8 cellular contexts compared by ENCODE assay signal in genomic region chr1:151540982-151541377, GRCh38. TPM values are rescaled to one million over a fixed set of nuclear protein-coding genes. Genes with fewer than 3 reads are reported as not detected.
DNase-seq lines count a peak whose midpoint lies in the region; ATAC-seq, FAIRE-seq and TF ChIP-seq lines count a peak whose summit lies in the region.

No MANE protein-coding gene starts in this region.

- TF ChIP-seq RAD21 in K562 (CRISPR knock-in tag; conservative IDR thresholded peaks at IDR 0.05 in 1 of 2, IDR thresholded peaks at IDR 0.05 in 1 of 2): no peak

- no TSS peak for BruUV-seq in K562 (replicated peaks; lab: Mats Ljungman, UMichigan)

- TF ChIP-seq POLR2A in K562 (conservative IDR thresholded peaks at IDR 0.05) (no peak), testis (IDR thresholded peaks at IDR 0.05) (no peak)

- H3K4me1 ChIP-seq in CD8-positive, alpha-beta T cell (ENCODE audit: insufficient read depth, low read length): peaks cover 14% of the 10 kb centered on the region
- H3K4me1 ChIP-seq in K562 (replicated peaks in 1 of 2; ENCODE audit: control insufficient read depth in 2 of 2, insufficient read depth in 2 of 2, low read length in 2 of 2): peaks cover 5 to 14% of the 10 kb centered on the region in 2 experiments; a peak in 4 of 5 replicates
- H3K4me1 ChIP-seq in testis: peaks cover 13% of the 10 kb centered on the region

- no peak for DNase-seq in CD8-positive, alpha-beta T cell
- peak; percentile 42 for DNase-seq in HuH-7 (ENCODE audit: low spot score)
- DNase-seq in K562 (ENCODE audit: extremely low read depth in 1 of 4, low spot score in 3 of 4): no peak
- DNase-seq in kidney tubule cell (ENCODE audit: low spot score): peak; percentile 48
- peak; percentile 28 for DNase-seq in testis
- DNase-seq in GM19240 (ENCODE audit: insufficient read length, low spot score): no peak

- in situ Hi-C loops in K562 (cut with MboI): no loop called here

- H3K9me1 ChIP-seq in K562 (ENCODE audit: control insufficient read depth, insufficient read depth, low read length): no peaks in the 10 kb centered on the region

- no peaks in the 10 kb centered on the region for H3K9me3 ChIP-seq in CD8-positive, alpha-beta T cell (ENCODE audit: low read length)
- H3K9me3 ChIP-seq in K562 (replicated peaks; ENCODE audit: control insufficient read depth, insufficient read depth, low read depth, low read length): no peaks in the 10 kb centered on the region
- H3K9me3 ChIP-seq in testis: no peaks in the 10 kb centered on the region

- H3K4me2 ChIP-seq in K562 (ENCODE audit: insufficient read depth, low read length): peak overlapping the region; percentile 89

- H3K9me3 Mint-ChIP-seq in CD8-positive, alpha-beta T cell: no peaks in the 10 kb centered on the region

- H3K27me3 Mint-ChIP-seq in CD8-positive, alpha-beta T cell (ENCODE audit: low read depth): no peaks in the 10 kb centered on the region

- H3K4me1 Mint-ChIP-seq in CD8-positive, alpha-beta T cell (ENCODE audit: low read depth): peaks cover 21% of the 10 kb centered on the region

- H3K36me3 Mint-ChIP-seq in CD8-positive, alpha-beta T cell: peaks cover 6% of the 10 kb centered on the region

- 26% methylated on average over 9 of the region's 13 CpGs for WGBS in K562 (ENCODE audit: insufficient coverage, low coverage, missing lambda C conversion rate)
- 3 to 13% methylated on average over 12 to 13 of the region's 13 CpGs for WGBS in testis, 2 donors

- no peaks in the 10 kb centered on the region for H3K79me2 ChIP-seq in K562 (ENCODE audit: control insufficient read depth, insufficient read depth, low read length)

- peak overlapping the region; percentile 89 for H2AFZ ChIP-seq in K562 (ENCODE audit: low read depth, low read length)

- POLR2A ChIA-PET in CD8-positive, alpha-beta T cell (lab: Charles Lee): interaction anchor here (2.7 kb wide), 1 partner anchor 30 kb away, joined by 12 read pairs; the partner anchor contains the start of gene CGN
- POLR2A ChIA-PET in K562 (lab: Yijun Ruan, JAX): interaction anchor here (0.7 to 3.4 kb wide), 13 partner anchors 9 to 234 kb away, joined by 3 to 39 read pairs (median 4); partner anchors contain the start of gene CGN

- H3K27ac ChIP-seq in CD8-positive, alpha-beta T cell (ENCODE audit: low read depth, low read length): no peak overlapping the region
- H3K27ac ChIP-seq in K562 (ENCODE audit: extremely low read depth, low read depth, low read length) (no peak overlapping the region), testis (peak overlapping the region in 1 of 2 donors; percentile 68)

- H3K4me3 Mint-ChIP-seq in CD8-positive, alpha-beta T cell: peak overlapping the region; percentile 95

- CTCF ChIA-PET in CD8-positive, alpha-beta T cell (lab: Charles Lee): no interaction called here
- CTCF ChIA-PET in K562 (lab: Yijun Ruan, JAX; ENCODE audit: low intra/inter-chr PET ratio): no interaction called here

- no peaks in the 10 kb centered on the region; the same call in 1 of the 2 replicates for H4K20me1 ChIP-seq in K562 (replicated peaks; ENCODE audit: control insufficient read depth, insufficient read depth, low read length)

- peak; percentile 23 for FAIRE-seq in K562 (lab: Jason Lieb, UNC)

- no peak overlapping the region for H3K27ac Mint-ChIP-seq in CD8-positive, alpha-beta T cell

- ATAC-seq in CD8-positive, alpha-beta T cell: no peak
- ATAC-seq in K562 (no peak), HG03432 (IDR thresholded peaks at IDR 0.05; ENCODE audit: unreplicated experiment) (no peak), GM21576 (IDR thresholded peaks at IDR 0.05; ENCODE audit: unreplicated experiment) (no peak)

- peaks cover 4% of the 10 kb centered on the region for H3K27me3 ChIP-seq in CD8-positive, alpha-beta T cell (ENCODE audit: insufficient read depth, low read length)
- peaks cover 2 to 5% of the 10 kb centered on the region in 2 experiments; a peak in 2 of 5 replicates for H3K27me3 ChIP-seq in K562 (ENCODE audit: control insufficient read depth in 2 of 2, insufficient read depth in 2 of 2, low read length in 2 of 2)
- H3K27me3 ChIP-seq in testis: no peaks in the 10 kb centered on the region

- intact Hi-C loops in CD8-positive, alpha-beta T cell (cut with DNase I, micrococcal nuclease): loop anchor here (1.0 to 5.0 kb wide), 8 partner anchors 30 to 296 kb away; partner anchors contain the start of genes CGN (in 2 of the 2), POGZ (in 2 of the 2), C2CD4D (in 1 of the 2) and SNX27 (in 1 of the 2)
- intact Hi-C loops in K562 (cut with micrococcal nuclease) (loop anchor here (5.0 kb wide), 1 partner anchor 36 kb away; no protein-coding TSS in a partner anchor), testis (cut with DNase I; ENCODE audit: low total_unique reads) (no loop called here)

- peak overlapping the region; percentile 52 to 86; a peak in 2 of 4 replicates for H3K9ac ChIP-seq in K562 (ENCODE audit: insufficient read depth in 1 of 2, low read depth in 2 of 2, low read length in 2 of 2)

- TF ChIP-seq CTCF in CD8-positive, alpha-beta T cell (IDR thresholded peaks at IDR 0.05): no peak
- TF ChIP-seq CTCF in K562 (IDR thresholded peaks at IDR 0.05 in 2 of 3, conservative IDR thresholded peaks at IDR 0.05 in 1 of 3; ENCODE audit: insufficient read depth in 2 of 3, low read depth in 1 of 3, low read length in 3 of 3) (no peak), testis (IDR thresholded peaks at IDR 0.05) (no peak)

- H3K36me3 ChIP-seq in CD8-positive, alpha-beta T cell (ENCODE audit: insufficient read depth, low read length): no peaks in the 10 kb centered on the region
- H3K36me3 ChIP-seq in K562 (ENCODE audit: control insufficient read depth, insufficient read depth, low read length): no peaks in the 10 kb centered on the region
- H3K36me3 ChIP-seq in testis (ENCODE audit: low read depth, missing control alignments): no peaks in the 10 kb centered on the region

- H3K4me3 ChIP-seq in CD8-positive, alpha-beta T cell (ENCODE audit: low read depth, low read length): peak overlapping the region; percentile 74
- peak overlapping the region; percentile 52 for H3K4me3 ChIP-seq in K562
- H3K4me3 ChIP-seq in testis: peak overlapping the region; percentile 73 to 85

- TF ChIP-seq EP300 in K562 (IDR thresholded peaks at IDR 0.05; ENCODE audit: low read length): no peak

TF ChIP-seq in K562, 482 proteins besides CTCF, POLR2A, EP300 and RAD21:
- 0 out of 2 replicates have a peak, but pooled peaks have one; percentile 32 for TF ChIP-seq ZC3H4 (CRISPR knock-in tag; IDR thresholded peaks at IDR 0.05; ENCODE audit: borderline replicate concordance)
- TF ChIP-seq ZNF316 (IDR thresholded peaks at IDR 0.05): no peak
- TF ChIP-seq CHD1 (IDR thresholded peaks at IDR 0.05; ENCODE audit: low read length): peak; percentile 7
- TF ChIP-seq TEAD1 (CRISPR knock-in tag; IDR thresholded peaks at IDR 0.05): no peak
- TF ChIP-seq RBM25 (IDR thresholded peaks at IDR 0.05; ENCODE audit: low read depth, low read length, severe bottlenecking): no peak

RNA-seq across cellular contexts. Expression of gene TUFT1, which starts 0.9 kb away (rescaled TPM):
- total RNA-seq in CD8-positive, alpha-beta T cell: 1 to 10 TPM; 8.5 TPM
- total RNA-seq in K562 (2011; cell fraction: chromatin; rRNA removed; ENCODE audit: low replicate concordance): 3.5 and 4.6 TPM in 2 replicates
- 1.7 and 2.0 TPM in 2 replicates for total RNA-seq in K562 (2011; cell fraction: nucleolus; rRNA removed)
- 3.4 and 5.6 TPM in 2 replicates for total RNA-seq in K562 (2011; cell fraction: nucleoplasm; rRNA removed)
- total RNA-seq in K562 (2014; rRNA removed): 1.4 and 1.6 TPM in 2 replicates
- 1.2 and 1.6 TPM in 2 replicates for total RNA-seq in K562 (2014; rRNA removed; fragmentation: Illumina TruSeq; extraction: Trizol)
- total RNA-seq in K562 (2015; rRNA removed; fragmentation: Illumina TruSeq; extraction: Trizol): 0.54 and 0.68 TPM in 2 replicates
- 1.4 and 2.0 TPM in 2 replicates for total RNA-seq in K562 (2021)
- 1.5 and 2.4 TPM in 2 replicates for polyA plus RNA-seq in K562 (2011; rRNA removed)
- 1.1 and 2.3 TPM in 2 replicates for polyA plus RNA-seq in K562 (2011; cell fraction: cytosol; rRNA removed)
- 1.2 and 1.7 TPM in 2 replicates for polyA plus RNA-seq in K562 (2011; cell fraction: nucleus; rRNA removed)
- polyA plus RNA-seq in K562 (2012): 1.4 and 2.7 TPM in 2 replicates
- 1.9 and 2.2 TPM in 2 replicates for polyA plus RNA-seq in K562 (2014; fragmentation: Illumina TruSeq; extraction: Trizol)
- polyA plus RNA-seq in K562 (2014; fragmentation: Nextera tagmentation; extraction: Ambion mirVana): 1 to 10 TPM; 1.7 to 2.0 TPM
- polyA plus RNA-seq in K562 (2014; rRNA removed): 1.7 TPM in 2 replicates
- polyA minus RNA-seq in K562 (2011; rRNA and poly(A)+ RNA removed): 2.3 and 2.7 TPM in 2 replicates
- polyA minus RNA-seq in K562 (2011; cell fraction: cytosol; rRNA and poly(A)+ RNA removed): 1.0 and 1.8 TPM in 2 replicates
- 0.40 and 1.1 TPM in 2 replicates for polyA minus RNA-seq in K562 (2011; cell fraction: nucleus; rRNA and poly(A)+ RNA removed)
- total RNA-seq in testis: 10 to 100 TPM; 16.5 to 19.3 TPM
- polyA plus RNA-seq in testis (ENCODE audit: insufficient read depth, low read depth, low replicate concordance): 9.7 TPM

RNA-seq across cellular contexts. Expression of gene CGN, which starts 29.8 kb away (rescaled TPM):
- total RNA-seq in CD8-positive, alpha-beta T cell: under 1 TPM; 0.28 to 0.49 TPM
- total RNA-seq in K562 (2011; cell fraction: chromatin; rRNA removed; ENCODE audit: low replicate concordance): 0.30 and 0.32 TPM in 2 replicates
- under 0.01 and 0.39 TPM in 2 replicates for total RNA-seq in K562 (2011; cell fraction: nucleolus; rRNA removed)
- 0.31 and 0.59 TPM in 2 replicates for total RNA-seq in K562 (2011; cell fraction: nucleoplasm; rRNA removed)
- total RNA-seq in K562 (2014; rRNA removed) (1.4 TPM in 1 of 2 replicates, not detected in the other), K562 (2014; rRNA removed; fragmentation: Illumina TruSeq; extraction: Trizol) (0.04 and 0.06 TPM in 2 replicates), K562 (2015; rRNA removed; fragmentation: Illumina TruSeq; extraction: Trizol) (0.07 TPM in 1 of 2 replicates, not detected in the other), K562 (2021) (0.27 and 0.34 TPM in 2 replicates), testis (10 to 100 TPM; 25.7 to 31.6 TPM)
- polyA plus RNA-seq in K562 (2011; rRNA removed) (0.14 and 0.16 TPM in 2 replicates), K562 (2014; fragmentation: Illumina TruSeq; extraction: Trizol) (0.03 and 0.19 TPM in 2 replicates), K562 (2014; fragmentation: Nextera tagmentation; extraction: Ambion mirVana) (under 1 TPM in 1 of 2 experiments, not detected in 1; 0.18 TPM), K562 (2014; rRNA removed) (0.09 TPM in 1 of 2 replicates, not detected in the other), testis (ENCODE audit: insufficient read depth, low read depth, low replicate concordance) (25.9 TPM)
- polyA plus RNA-seq in K562 (2011; cell fraction: cytosol; rRNA removed): 0.03 and 0.13 TPM in 2 replicates
- polyA plus RNA-seq in K562 (2011; cell fraction: nucleus; rRNA removed): 0.40 and 0.88 TPM in 2 replicates
- 0.04 and 0.09 TPM in 2 replicates for polyA plus RNA-seq in K562 (2012)
- polyA minus RNA-seq in K562 (2011; rRNA and poly(A)+ RNA removed): 0.04 TPM in 1 of 2 replicates, not detected in the other
- polyA minus RNA-seq in K562 (2011; cell fraction: cytosol; rRNA and poly(A)+ RNA removed): 0.27 TPM in 1 of 2 replicates, not detected in the other
- 0.11 and 0.13 TPM in 2 replicates for polyA minus RNA-seq in K562 (2011; cell fraction: nucleus; rRNA and poly(A)+ RNA removed)

Comparison
In these comparisons a context has a peak if more than half of its experiments do, and no peak if none do; other contexts are left out.
1. DNase-seq: peak in HuH-7 (single experiment), kidney tubule cell (single experiment) and testis (single experiment); none in CD8-positive, alpha-beta T cell (0 of 7), K562 (0 of 4) and GM19240 (single experiment).
2. RNA of gene CGN, which starts 29.8 kb away (total RNA-seq): 25.7 to 31.6 TPM in testis; 0.28 to 0.49 TPM in CD8-positive, alpha-beta T cell and under 0.01 to 1.4 TPM in K562; every median in the first group is over 10 times any median in the second.
3. Peak in every context shown above with its lines, with median percentiles within 50 percentile points of each other: H3K4me3 ChIP-seq.